In the genomic region with DNA sequence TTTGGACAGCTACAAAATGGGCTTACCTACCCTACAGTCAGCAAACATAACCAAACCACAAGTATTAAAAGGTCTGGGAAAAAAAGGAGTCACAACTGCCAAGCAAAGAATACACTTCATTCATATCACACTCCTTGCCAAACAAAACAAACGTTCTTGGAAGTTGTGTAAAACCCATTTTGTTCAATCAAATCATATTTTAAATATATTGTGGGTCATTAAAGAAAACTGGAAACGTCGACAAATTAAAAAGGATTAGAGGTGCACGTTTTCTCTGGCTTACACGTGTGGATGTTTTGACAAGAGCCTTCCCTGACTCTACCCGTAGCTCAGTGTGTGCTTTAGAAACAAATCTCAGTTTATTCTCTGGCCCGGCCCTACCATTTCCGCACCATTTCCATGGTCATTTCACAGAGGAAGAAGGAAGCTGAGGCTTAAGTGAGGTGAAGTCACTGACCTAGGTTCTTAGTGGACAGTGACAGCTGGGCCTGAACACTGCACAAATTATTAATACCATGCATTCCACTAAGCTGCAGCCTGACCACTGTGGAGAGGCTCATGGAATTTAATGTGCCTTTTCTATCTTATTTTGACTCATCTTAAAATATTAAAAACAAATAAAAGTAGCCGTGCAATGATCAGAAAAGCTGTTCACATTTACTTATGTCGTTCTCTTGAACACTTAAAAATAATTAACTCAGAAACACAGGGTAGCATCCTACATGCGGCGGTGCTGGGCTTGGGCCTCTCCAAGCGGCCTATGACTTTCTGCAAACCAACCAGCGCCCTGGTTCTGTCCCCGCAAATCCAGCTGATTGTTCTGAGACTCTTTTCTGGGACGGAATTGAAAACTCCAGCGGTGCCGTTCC, we compare ENCODE assay signal across 8 cellular contexts. TPM values are rescaled to one million over a fixed set of nuclear protein-coding genes. Genes with fewer than 3 reads are reported as not detected.
A peak's percentile ranks its signal among the peaks of the same experiment; 100 is the strongest.
DNase-seq lines count a peak whose midpoint lies in the region; ATAC-seq and TF ChIP-seq lines count a peak whose summit lies in the region.

No MANE protein-coding gene starts in this region.

- no peaks in the 10 kb centered on the region for H3K9me3 ChIP-seq in HAP-1

- no peaks in the 10 kb centered on the region for H3K9me3 Mint-ChIP-seq in activated T-helper 1 cell treated with anti-CD3 and anti-CD28 coated beads, Interleukin-12 subunit alpha, Interleukin-12 subunit beta, Interleukin-2, Interleukin-4 antibody, amounts not matched to agents 30 ng/mL and 10 ng/mL and 1 ng/mL, durations not matched to agents 14 hours and 24 hours and 36 hours

- H3K27me3 Mint-ChIP-seq in activated T-helper 1 cell treated with anti-CD3 and anti-CD28 coated beads, Interleukin-12 subunit alpha, Interleukin-12 subunit beta, Interleukin-2, Interleukin-4 antibody, amounts not matched to agents 30 ng/mL and 10 ng/mL and 1 ng/mL, durations not matched to agents 14 hours and 24 hours and 36 hours (ENCODE audit: insufficient read depth): peaks cover 6% of the 10 kb centered on the region

- intact Hi-C loops in activated T-helper 1 cell treated with anti-CD3 and anti-CD28 coated beads, Interleukin-12 subunit alpha, Interleukin-12 subunit beta, Interleukin-2, Interleukin-4 antibody, amounts not matched to agents 30 ng/mL and 10 ng/mL and 1 ng/mL, durations not matched to agents 14 hours and 24 hours and 36 hours (cut with micrococcal nuclease): loop anchor here (5.0 kb wide), 3 partner anchors 111 to 1526 kb away; partner anchors contain the start of genes NOL11 and PRKCA
- intact Hi-C loops in left cardiac atrium (cut with DNase I): no loop called here

- no peaks in the 10 kb centered on the region for H3K36me3 Mint-ChIP-seq in activated T-helper 1 cell treated with anti-CD3 and anti-CD28 coated beads, Interleukin-12 subunit alpha, Interleukin-12 subunit beta, Interleukin-2, Interleukin-4 antibody, amounts not matched to agents 30 ng/mL and 10 ng/mL and 1 ng/mL, durations not matched to agents 14 hours and 24 hours and 36 hours (ENCODE audit: low read depth)

- in situ Hi-C loops in HAP-1 (cut with MboI; ENCODE audit: low sequenced_read_pairs): no loop called here

- H3K4me1 Mint-ChIP-seq in activated T-helper 1 cell treated with anti-CD3 and anti-CD28 coated beads, Interleukin-12 subunit alpha, Interleukin-12 subunit beta, Interleukin-2, Interleukin-4 antibody, amounts not matched to agents 30 ng/mL and 10 ng/mL and 1 ng/mL, durations not matched to agents 14 hours and 24 hours and 36 hours (ENCODE audit: low read depth): peaks cover 15% of the 10 kb centered on the region

- H3K27me3 ChIP-seq in HAP-1 (ENCODE audit: low read depth): no peaks in the 10 kb centered on the region

- DNase-seq in A172 (ENCODE audit: low spot score): peak; percentile 45
- DNase-seq in HAP-1 (ENCODE audit: low spot score in 2 of 2): peak in 1 of 2 experiments; percentile 9
- no peak for DNase-seq in activated T-helper 1 cell treated with anti-CD3 and anti-CD28 coated beads, Interleukin-12 subunit alpha, Interleukin-12 subunit beta, Interleukin-2, Interleukin-4 antibody, amounts not matched to agents 30 ng/mL and 10 ng/mL and 1 ng/mL, durations not matched to agents 14 hours and 24 hours and 36 hours (ENCODE audit: low spot score)
- DNase-seq in left cardiac atrium: peak; percentile 25
- no peak for DNase-seq in retinal pigment epithelial cell (ENCODE audit: low read depth)
- DNase-seq in midbrain (lab: John Stamatoyannopoulos, UW): no peak
- DNase-seq in NCI-H446 (lab: John Stamatoyannopoulos, UW): no peak

- H3K4me3 Mint-ChIP-seq in activated T-helper 1 cell treated with anti-CD3 and anti-CD28 coated beads, Interleukin-12 subunit alpha, Interleukin-12 subunit beta, Interleukin-2, Interleukin-4 antibody, amounts not matched to agents 30 ng/mL and 10 ng/mL and 1 ng/mL, durations not matched to agents 14 hours and 24 hours and 36 hours: peak overlapping the region; percentile 80

- H3K4me3 ChIP-seq in HAP-1 (peak overlapping the region; percentile 57), retinal pigment epithelial cell (ENCODE audit: low read length) (peak overlapping the region; percentile 70)

- peak overlapping the region; percentile 69 for H3K27ac Mint-ChIP-seq in activated T-helper 1 cell treated with anti-CD3 and anti-CD28 coated beads, Interleukin-12 subunit alpha, Interleukin-12 subunit beta, Interleukin-2, Interleukin-4 antibody, amounts not matched to agents 30 ng/mL and 10 ng/mL and 1 ng/mL, durations not matched to agents 14 hours and 24 hours and 36 hours

- peaks cover 19% of the 10 kb centered on the region for H3K4me1 ChIP-seq in HAP-1

- ATAC-seq in left cardiac atrium: peak; percentile 27 to 48
- no peak for ATAC-seq in HG02973 (IDR thresholded peaks at IDR 0.05; ENCODE audit: unreplicated experiment)

- no peak for TF ChIP-seq CTCF in retinal pigment epithelial cell (conservative IDR thresholded peaks at IDR 0.05; ENCODE audit: low read depth, low read length)

- H3K36me3 ChIP-seq in HAP-1 (replicated peaks): 0 out of 2 replicates have a peak, but pooled peaks cover 3% of the 10 kb centered on the region

RNA-seq across cellular contexts. Expression of gene CEP112, which starts 1.0 kb away (rescaled TPM):
- total RNA-seq in A172 (2014; rRNA removed; shearing (Covaris generic)): 6.7 and 9.6 TPM in 2 replicates
- 1.3 and 1.7 TPM in 2 replicates for total RNA-seq in activated T-helper 1 cell treated with anti-CD3 and anti-CD28 coated beads, Interleukin-12 subunit alpha, Interleukin-12 subunit beta, Interleukin-2, Interleukin-4 antibody, amounts not matched to agents 30 ng/mL and 10 ng/mL and 1 ng/mL, durations not matched to agents 14 hours and 24 hours and 36 hours
- total RNA-seq in left cardiac atrium: 10 to 100 TPM; 18.9 to 21.0 TPM

RNA-seq across cellular contexts. Expression of gene APOH, which starts 38.2 kb away (rescaled TPM):
- total RNA-seq in A172 (2014; rRNA removed; shearing (Covaris generic)): not detected in 2 replicates
- total RNA-seq in activated T-helper 1 cell treated with anti-CD3 and anti-CD28 coated beads, Interleukin-12 subunit alpha, Interleukin-12 subunit beta, Interleukin-2, Interleukin-4 antibody, amounts not matched to agents 30 ng/mL and 10 ng/mL and 1 ng/mL, durations not matched to agents 14 hours and 24 hours and 36 hours: not detected in 2 replicates
- total RNA-seq in left cardiac atrium: under 1 TPM; 0.32 to 0.34 TPM

Comparison
In these comparisons a context has a peak if more than half of its experiments do, and no peak if none do; other contexts are left out.
1. DNase-seq: peak in A172 (single experiment) and left cardiac atrium (single experiment); none in activated T-helper 1 cell treated with anti-CD3 and anti-CD28 coated beads, Interleukin-12 subunit alpha, Interleukin-12 subunit beta, Interleukin-2, Interleukin-4 antibody, amounts not matched to agents 30 ng/mL and 10 ng/mL and 1 ng/mL, durations not matched to agents 14 hours and 24 hours and 36 hours (single experiment), retinal pigment epithelial cell (single experiment), midbrain (single experiment) and NCI-H446 (0 of 2).